ENCODE assay signal across 26 cellular contexts in genomic region chr14:33493990-33494389, GRCh38.
DNase-seq lines count a peak whose midpoint lies in the region; ATAC-seq and TF ChIP-seq lines count a peak whose summit lies in the region.
"Had no signal": no experiment of that assay in that cellular context is flagged by ENCODE, and none has a peak within 500 bp of the region (broad histone marks: within the 10 kb centered on the region; RNA-seq: fewer than 3 reads in every experiment).

No MANE protein-coding gene starts in this region.

- peak in 1 of 61 donors; percentile 0 for DNase-seq in caudate nucleus (lab: John Stamatoyannopoulos, UW)
- no peak for DNase-seq in dorsolateral prefrontal cortex
- no peak for DNase-seq in neuronal stem cell (ENCODE audit: low spot score)
- no peak for DNase-seq in activated T-helper 1 cell treated with anti-CD3 and anti-CD28 coated beads, Interleukin-12 subunit alpha, Interleukin-12 subunit beta, Interleukin-2, Interleukin-4 antibody, amounts not matched to agents 30 ng/mL and 10 ng/mL and 1 ng/mL, durations not matched to agents 14 hours and 24 hours and 36 hours (ENCODE audit: low spot score)
- DNase-seq in natural killer cell, result no peak
- DNase-seq: 8988T; ACHN; BE2C; C1 segment of cervical spinal cord; CD4-positive, alpha-beta memory T cell; CD4-positive, CD25-positive, alpha-beta regulatory T cell; CD8-positive, alpha-beta memory T cell; COR-L47; DMS 273 treated with DMSO at 0.1 percent for 48 hours; DMS153; DMS53; DMS79; DND-41; EL; GDM1 had no signal

- peak overlapping the region; percentile 9 for H3K27ac ChIP-seq in angular gyrus (ENCODE audit: low read depth, low read length)
- H3K27ac ChIP-seq in caudate nucleus (ENCODE audit: low read depth, low read length), result peak overlapping the region; percentile 14
- peak overlapping the region in 39 of 59 donors; percentile 2 to 74 (median 43) for H3K27ac ChIP-seq in dorsolateral prefrontal cortex
- H3K27ac ChIP-seq in neuronal stem cell (replicated peaks; ENCODE audit: low read length), result no peak overlapping the region
- H3K27ac ChIP-seq: BLaER1 had no signal

- no peaks in the 10 kb centered on the region for H3K79me1 ChIP-seq in neuronal stem cell (ENCODE audit: low read depth, low read length)

- no peaks in the 10 kb centered on the region for H3K4me1 Mint-ChIP-seq in activated T-helper 1 cell treated with anti-CD3 and anti-CD28 coated beads, Interleukin-12 subunit alpha, Interleukin-12 subunit beta, Interleukin-2, Interleukin-4 antibody, amounts not matched to agents 30 ng/mL and 10 ng/mL and 1 ng/mL, durations not matched to agents 14 hours and 24 hours and 36 hours (ENCODE audit: low read depth)
- no peaks in the 10 kb centered on the region for H3K4me1 Mint-ChIP-seq in natural killer cell
- H3K4me1 Mint-ChIP-seq: CD14-positive monocyte; CD4-positive, alpha-beta memory T cell; CD4-positive, CD25-positive, alpha-beta regulatory T cell; CD8-positive, alpha-beta memory T cell had no signal

- H2AFZ ChIP-seq in neuronal stem cell (ENCODE audit: low read length), result no peak overlapping the region

- H3K9me3 ChIP-seq in neuronal stem cell (replicated peaks in 1 of 2; ENCODE audit: control insufficient read depth in 2 of 2, insufficient read depth in 1 of 2, low read depth in 1 of 2, low read length in 2 of 2), result peaks cover 0 to 5% of the 10 kb centered on the region in 2 donors

- no peak overlapping the region for H3K14ac ChIP-seq in neuronal stem cell (ENCODE audit: low read length)

- H2BK120ac ChIP-seq in neuronal stem cell (ENCODE audit: low read depth, low read length), result no peak overlapping the region

- no peaks in the 10 kb centered on the region for H3K36me3 Mint-ChIP-seq in activated T-helper 1 cell treated with anti-CD3 and anti-CD28 coated beads, Interleukin-12 subunit alpha, Interleukin-12 subunit beta, Interleukin-2, Interleukin-4 antibody, amounts not matched to agents 30 ng/mL and 10 ng/mL and 1 ng/mL, durations not matched to agents 14 hours and 24 hours and 36 hours (ENCODE audit: low read depth)
- H3K36me3 Mint-ChIP-seq in natural killer cell, result peaks cover 13% of the 10 kb centered on the region
- H3K36me3 Mint-ChIP-seq: CD14-positive monocyte; CD4-positive, alpha-beta memory T cell; CD4-positive, CD25-positive, alpha-beta regulatory T cell; CD8-positive, alpha-beta memory T cell had no signal

- ATAC-seq in GM19463 (IDR thresholded peaks at IDR 0.05; ENCODE audit: unreplicated experiment) (no peak), GM21515 (IDR thresholded peaks at IDR 0.05; ENCODE audit: unreplicated experiment) (no peak), natural killer cell (no peak)
- ATAC-seq: GM12878 had no signal

- H4K91ac ChIP-seq in neuronal stem cell (ENCODE audit: low read depth, low read length, poor library complexity), result no peak overlapping the region

- H2BK5ac ChIP-seq in neuronal stem cell (ENCODE audit: low read length), result no peak overlapping the region

- H3K27me3 ChIP-seq in dorsolateral prefrontal cortex (no peaks in the 10 kb centered on the region), neuronal stem cell (ENCODE audit: control insufficient read depth in 3 of 3, insufficient read depth in 3 of 3, low read depth in 1 of 3, low read length in 3 of 3) (no peaks in the 10 kb centered on the region)
- H3K27me3 ChIP-seq: BLaER1 had no signal

- peak overlapping the region in 12 of 59 donors; percentile 7 to 39 (median 18) for H3K4me3 ChIP-seq in dorsolateral prefrontal cortex
- no peak overlapping the region for H3K4me3 ChIP-seq in neuronal stem cell (ENCODE audit: low read length in 2 of 2)
- H3K4me3 ChIP-seq: BLaER1, GM12878 had no signal

- no CpG with 5 or more reads among the region's 5 CpGs for WGBS in neuronal stem cell (ENCODE audit: extremely low coverage in 2 of 2, insufficient read length in 2 of 2, insufficient replicate concordance in 1 of 2), 2 donors

- no peak overlapping the region for H2BK12ac ChIP-seq in neuronal stem cell (ENCODE audit: low read length)

- no peaks in the 10 kb centered on the region for H3K36me3 ChIP-seq in neuronal stem cell (replicated peaks in 1 of 2; ENCODE audit: control insufficient read depth in 2 of 2, insufficient read depth in 2 of 2, low read length in 2 of 2)
- H3K36me3 ChIP-seq: BE2C, BLaER1 had no signal

- H2AK5ac ChIP-seq in neuronal stem cell (ENCODE audit: low read depth, low read length), result no peak overlapping the region

- peaks cover 9% of the 10 kb centered on the region for H3K9me3 Mint-ChIP-seq in activated T-helper 1 cell treated with anti-CD3 and anti-CD28 coated beads, Interleukin-12 subunit alpha, Interleukin-12 subunit beta, Interleukin-2, Interleukin-4 antibody, amounts not matched to agents 30 ng/mL and 10 ng/mL and 1 ng/mL, durations not matched to agents 14 hours and 24 hours and 36 hours
- H3K9me3 Mint-ChIP-seq in natural killer cell, result peaks cover 9 to 13% of the 10 kb centered on the region in 2 donors

- H3K4ac ChIP-seq in neuronal stem cell (ENCODE audit: low read length), result no peak overlapping the region

- peak overlapping the region; percentile 80 for H3K18ac ChIP-seq in neuronal stem cell (ENCODE audit: low read length)

- no peak overlapping the region for H3K27ac Mint-ChIP-seq in activated T-helper 1 cell treated with anti-CD3 and anti-CD28 coated beads, Interleukin-12 subunit alpha, Interleukin-12 subunit beta, Interleukin-2, Interleukin-4 antibody, amounts not matched to agents 30 ng/mL and 10 ng/mL and 1 ng/mL, durations not matched to agents 14 hours and 24 hours and 36 hours
- H3K27ac Mint-ChIP-seq in natural killer cell, result no peak overlapping the region
- H3K27ac Mint-ChIP-seq: CD14-positive monocyte; CD4-positive, alpha-beta memory T cell; CD4-positive, CD25-positive, alpha-beta regulatory T cell had no signal

- no peak overlapping the region for H4K8ac ChIP-seq in neuronal stem cell (ENCODE audit: low read depth, low read length)

- no peak overlapping the region for H3K4me3 Mint-ChIP-seq in activated T-helper 1 cell treated with anti-CD3 and anti-CD28 coated beads, Interleukin-12 subunit alpha, Interleukin-12 subunit beta, Interleukin-2, Interleukin-4 antibody, amounts not matched to agents 30 ng/mL and 10 ng/mL and 1 ng/mL, durations not matched to agents 14 hours and 24 hours and 36 hours
- no peak overlapping the region for H3K4me3 Mint-ChIP-seq in natural killer cell
- H3K4me3 Mint-ChIP-seq: CD14-positive monocyte; CD4-positive, alpha-beta memory T cell; CD4-positive, CD25-positive, alpha-beta regulatory T cell; CD8-positive, alpha-beta memory T cell had no signal

- H3K9ac ChIP-seq in neuronal stem cell (ENCODE audit: low read depth, low read length, poor library complexity), result no peak overlapping the region
- H3K9ac ChIP-seq: BLaER1 had no signal

- peaks cover 0 to 4% of the 10 kb centered on the region in 2 donors for H3K4me1 ChIP-seq in neuronal stem cell (ENCODE audit: control insufficient read depth in 2 of 2, insufficient read depth in 1 of 2, low read depth in 1 of 2, low read length in 2 of 2)
- H3K4me1 ChIP-seq: BLaER1 had no signal

- H3K4me2 ChIP-seq in neuronal stem cell (ENCODE audit: insufficient read depth, low read length, poor library complexity, severe bottlenecking), result no peak overlapping the region
- H3K4me2 ChIP-seq: BLaER1 had no signal

- H3K23ac ChIP-seq in neuronal stem cell (ENCODE audit: low read depth, low read length, poor library complexity), result no peak overlapping the region

- intact Hi-C loops in dorsolateral prefrontal cortex (cut with DNase I) (no loop called here), natural killer cell (cut with micrococcal nuclease) (no loop called here)
- intact Hi-C loops in activated T-helper 1 cell treated with anti-CD3 and anti-CD28 coated beads, Interleukin-12 subunit alpha, Interleukin-12 subunit beta, Interleukin-2, Interleukin-4 antibody, amounts not matched to agents 30 ng/mL and 10 ng/mL and 1 ng/mL, durations not matched to agents 14 hours and 24 hours and 36 hours (cut with micrococcal nuclease), result no loop called here

- TF ChIP-seq CTCF in dorsolateral prefrontal cortex (IDR thresholded peaks at IDR 0.05 in 54 of 56, conservative IDR thresholded peaks at IDR 0.05 in 2 of 56; ENCODE audit: low read depth in 1 of 56, partially characterized antibody in 56 of 56), result no peak
- no peak for TF ChIP-seq CTCF in natural killer cell (IDR thresholded peaks at IDR 0.05)

- H2BK15ac ChIP-seq in neuronal stem cell (ENCODE audit: low read length), result no peak overlapping the region

- no peaks in the 10 kb centered on the region for H3K27me3 Mint-ChIP-seq in activated T-helper 1 cell treated with anti-CD3 and anti-CD28 coated beads, Interleukin-12 subunit alpha, Interleukin-12 subunit beta, Interleukin-2, Interleukin-4 antibody, amounts not matched to agents 30 ng/mL and 10 ng/mL and 1 ng/mL, durations not matched to agents 14 hours and 24 hours and 36 hours (ENCODE audit: insufficient read depth)
- peaks cover 0 to 2% of the 10 kb centered on the region in 2 donors for H3K27me3 Mint-ChIP-seq in natural killer cell (ENCODE audit: low read depth in 2 of 2)
- H3K27me3 Mint-ChIP-seq: CD4-positive, CD25-positive, alpha-beta regulatory T cell had no signal
